Comparison of ENCODE assay signal across 7 cellular contexts in the genomic region with DNA sequence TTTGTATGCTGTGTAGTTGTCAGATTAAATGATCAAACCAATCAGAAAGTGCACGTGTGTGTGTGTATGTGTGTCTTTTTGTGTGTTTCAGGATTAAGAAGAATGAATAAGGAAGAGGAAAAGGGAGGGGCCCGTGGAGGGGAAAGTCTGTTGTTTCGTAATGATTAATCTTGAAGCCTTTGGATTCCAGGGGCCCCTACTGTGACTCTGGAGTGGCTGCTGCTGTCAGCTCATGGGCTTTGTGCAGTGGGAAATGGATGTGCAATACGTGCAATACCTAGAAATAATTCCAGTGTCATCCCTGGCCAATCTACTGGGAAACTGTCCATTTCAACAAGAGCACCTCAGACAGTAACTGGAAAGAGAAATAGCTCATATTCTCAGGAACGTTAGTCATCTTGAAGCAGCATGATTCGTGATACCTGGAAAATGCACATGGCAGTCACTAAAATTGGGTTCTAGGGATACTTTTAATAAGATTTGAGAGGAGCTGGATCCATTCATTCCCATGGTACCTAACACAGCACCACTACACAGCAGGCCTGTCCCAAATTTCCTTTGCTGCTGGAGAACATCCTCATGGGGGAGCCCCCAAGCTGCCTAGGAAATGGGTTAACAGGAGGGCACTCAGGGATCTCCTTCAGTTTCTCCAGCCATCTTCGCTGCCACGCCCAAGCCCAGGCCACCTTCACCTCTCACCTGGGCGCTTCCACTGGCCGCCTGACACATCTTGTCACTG.
DNase-seq lines count a peak whose midpoint lies in the region; ATAC-seq and TF ChIP-seq lines count a peak whose summit lies in the region.

No MANE protein-coding gene starts in this region.

- H3K4me1 ChIP-seq in CD8-positive, alpha-beta T cell (ENCODE audit: insufficient read depth, low read length) = peaks cover 6% of the 10 kb centered on the region
- H3K4me1 ChIP-seq in gastrocnemius medialis = peaks cover 22 to 48% of the 10 kb centered on the region in 2 donors

- TF ChIP-seq POLR2A in GM19099 (IDR thresholded peaks at IDR 0.05; ENCODE audit: extremely low read depth, insufficient read length, low read depth) (peak; percentile 21), gastrocnemius medialis (IDR thresholded peaks at IDR 0.05) (no peak)

- peaks cover 51% of the 10 kb centered on the region for H3K36me3 Mint-ChIP-seq in CD8-positive, alpha-beta T cell

- H3K4me3 ChIP-seq in CD8-positive, alpha-beta T cell (ENCODE audit: low read depth, low read length) = no peak overlapping the region
- H3K4me3 ChIP-seq in WERI-Rb-1 (ENCODE audit: low read depth, low read length) (no peak overlapping the region), gastrocnemius medialis (no peak overlapping the region)

- no peak for TF ChIP-seq CTCF in CD8-positive, alpha-beta T cell (IDR thresholded peaks at IDR 0.05)
- TF ChIP-seq CTCF in WERI-Rb-1 (IDR thresholded peaks at IDR 0.05; ENCODE audit: low read depth, low read length) (0 out of 2 replicates have a peak, but pooled peaks have one; percentile 13), gastrocnemius medialis (IDR thresholded peaks at IDR 0.05 in 4 of 5, conservative IDR thresholded peaks at IDR 0.05 in 1 of 5) (no peak), omental fat pad (IDR thresholded peaks at IDR 0.05) (no peak)

- no peaks in the 10 kb centered on the region for H3K36me3 ChIP-seq in CD8-positive, alpha-beta T cell (ENCODE audit: insufficient read depth, low read length)
- H3K36me3 ChIP-seq in WERI-Rb-1 = no peaks in the 10 kb centered on the region
- H3K36me3 ChIP-seq in gastrocnemius medialis = peaks cover 0 to 4% of the 10 kb centered on the region in 2 donors

- CTCF ChIA-PET in CD8-positive, alpha-beta T cell (lab: Charles Lee) = interaction anchor here (1.0 to 1.2 kb wide), 2 partner anchors 9 to 608 kb away, joined by 3 to 6 read pairs; no protein-coding TSS in a partner anchor

- no peaks in the 10 kb centered on the region for H3K27me3 ChIP-seq in CD8-positive, alpha-beta T cell (ENCODE audit: insufficient read depth, low read length)
- H3K27me3 ChIP-seq in WERI-Rb-1 (ENCODE audit: insufficient read depth, low read depth, severe bottlenecking) = no peaks in the 10 kb centered on the region
- H3K27me3 ChIP-seq in gastrocnemius medialis = no peaks in the 10 kb centered on the region

- POLR2A ChIA-PET in CD8-positive, alpha-beta T cell (lab: Charles Lee) = no interaction called here

- in situ Hi-C loops in gastrocnemius medialis (cut with MboI; ENCODE audit: low sequenced_read_pairs in 4 of 4) = no loop called here

- no peaks in the 10 kb centered on the region for H3K27me3 Mint-ChIP-seq in CD8-positive, alpha-beta T cell (ENCODE audit: low read depth)

- H3K9me3 Mint-ChIP-seq in CD8-positive, alpha-beta T cell = no peaks in the 10 kb centered on the region

- peaks cover 22% of the 10 kb centered on the region for H3K4me1 Mint-ChIP-seq in CD8-positive, alpha-beta T cell (ENCODE audit: low read depth)

- intact Hi-C loops in CD8-positive, alpha-beta T cell (cut with DNase I, micrococcal nuclease) = no loop called here
- intact Hi-C loops in left colon (cut with DNase I, micrococcal nuclease) (no loop called here), gastrocnemius medialis (cut with DNase I; ENCODE audit: low total_unique reads) (no loop called here)

- no peak overlapping the region for H3K27ac ChIP-seq in CD8-positive, alpha-beta T cell (ENCODE audit: low read depth, low read length)
- H3K27ac ChIP-seq in WERI-Rb-1 (no peak overlapping the region), gastrocnemius medialis (no peak overlapping the region)

- peak overlapping the region; percentile 41 for H3K27ac Mint-ChIP-seq in CD8-positive, alpha-beta T cell

- H3K9me3 ChIP-seq in CD8-positive, alpha-beta T cell (ENCODE audit: low read length) = no peaks in the 10 kb centered on the region
- H3K9me3 ChIP-seq in WERI-Rb-1 (ENCODE audit: severe bottlenecking) (no peaks in the 10 kb centered on the region), gastrocnemius medialis (no peaks in the 10 kb centered on the region)

- no peak for DNase-seq in CD8-positive, alpha-beta T cell
- DNase-seq in WERI-Rb-1 (peak; percentile 20), left lobe of liver (ENCODE audit: low spot score) (no peak), left colon (no peak), gastrocnemius medialis (no peak), omental fat pad (ENCODE audit: low spot score) (no peak)

- ATAC-seq in CD8-positive, alpha-beta T cell = no peak
- ATAC-seq in left lobe of liver (peak; percentile 23), left colon (no peak), gastrocnemius medialis (no peak), omental fat pad (ENCODE audit: low FRiP score) (no peak)

- no peak overlapping the region for H3K4me3 Mint-ChIP-seq in CD8-positive, alpha-beta T cell
